8 cellular contexts compared by ENCODE assay signal in genomic region chr7:1473864-1474512, GRCh38. TPM values are rescaled to one million over a fixed set of nuclear protein-coding genes. Genes with fewer than 3 reads are reported as not detected.
DNase-seq lines count a peak whose midpoint lies in the region; ATAC-seq and TF ChIP-seq lines count a peak whose summit lies in the region.

No MANE protein-coding gene starts in this region.

- H3K27me3 ChIP-seq in PC-3 (ENCODE audit: low read length): no peaks in the 10 kb centered on the region

- TF ChIP-seq CTCF in PC-3 (conservative IDR thresholded peaks at IDR 0.05; ENCODE audit: low read depth, low read length) (peak; percentile 78), epithelial cell of proximal tubule (conservative IDR thresholded peaks at IDR 0.05; ENCODE audit: low read depth, low read length) (peak; percentile 73)

- ATAC-seq in PC-3 (peak; percentile 84), HG02610 (IDR thresholded peaks at IDR 0.05; ENCODE audit: unreplicated experiment) (no peak)

- H3K4me3 ChIP-seq in PC-3 (ENCODE audit: low read length) (no peak overlapping the region), epithelial cell of proximal tubule (ENCODE audit: low read depth, low read length) (no peak overlapping the region)

- H3K4me2 ChIP-seq in PC-3 (ENCODE audit: low read length): no peak overlapping the region

- no peaks in the 10 kb centered on the region for H3K9me3 ChIP-seq in PC-3 (ENCODE audit: low read length)

- no peak overlapping the region for H3K27ac ChIP-seq in PC-3 (ENCODE audit: low read length)

- H3K4me1 ChIP-seq in PC-3 (ENCODE audit: insufficient read depth, low read length): no peaks in the 10 kb centered on the region

- H3K79me2 ChIP-seq in PC-3 (ENCODE audit: low read length): no peaks in the 10 kb centered on the region

- peaks cover 11% of the 10 kb centered on the region; the same call in 1 of the 2 replicates for H3K36me3 ChIP-seq in PC-3 (ENCODE audit: low read depth, low read length)

- no peaks in the 10 kb centered on the region for H4K20me1 ChIP-seq in PC-3 (ENCODE audit: low read length)

- no peak overlapping the region for H3K9ac ChIP-seq in PC-3 (ENCODE audit: low read length)

- H3F3A ChIP-seq in PC-3 (ENCODE audit: low read length, unreplicated experiment): no peaks in the 10 kb centered on the region

- no TSS peak for BruUV-seq in PC-3 (replicated peaks; lab: Mats Ljungman, UMichigan)

- POLR2A ChIA-PET in PC-3 (lab: Charles Lee; ENCODE audit: unreplicated experiment): no interaction called here

- intact Hi-C loops in PC-3 (cut with micrococcal nuclease): loop anchor here (1.0 kb wide), 1 partner anchor 15 kb away; the partner anchor contains the start of gene MICALL2

- peak; percentile 94 for DNase-seq in GM03348 (ENCODE audit: low spot score)
- peak; percentile 29 to 66 for DNase-seq in Kasumi-1 (lab: John Stamatoyannopoulos, UW)
- DNase-seq in PC-3: peak; percentile 81
- DNase-seq in activated T-cell treated with anti-CD3 and anti-CD28 coated beads for 4 hours: peak; percentile 75
- DNase-seq in epithelial cell of proximal tubule (ENCODE audit: low read depth): no peak
- peak; percentile 84 for DNase-seq in myocyte (ENCODE audit: low read depth)
- peak; percentile 63 to 71 for DNase-seq in stimulated activated CD8-positive, alpha-beta memory T cell treated with anti-CD3 and anti-CD28 coated beads, Interleukin-7, amount 100 ng/mL, for 1 hour (ENCODE audit: low read depth in 2 of 2)

- no peaks in the 10 kb centered on the region for H3K9me2 ChIP-seq in PC-3 (replicated peaks; ENCODE audit: low read length)

- no peak overlapping the region for H2AFZ ChIP-seq in PC-3 (ENCODE audit: low read length)

- CTCF ChIA-PET in PC-3 (lab: Charles Lee): interaction anchor here (1.3 kb wide), 1 partner anchor 35 kb away, joined by 4 read pairs; no protein-coding TSS in a partner anchor

RNA-seq across cellular contexts. Expression of gene MICALL2, which starts 14.7 kb away (rescaled TPM):
- total RNA-seq in PC-3 (2014; rRNA removed) (52.8 and 72.6 TPM in 2 replicates), epithelial cell of proximal tubule (8.1 and 12.4 TPM in 2 replicates), myocyte (25.4 and 36.7 TPM in 2 replicates)
- 26.9 TPM for polyA plus RNA-seq in myocyte (2012)

RNA-seq across cellular contexts. Expression of gene INTS1, which starts 30.2 kb away (rescaled TPM):
- 62.9 and 92.6 TPM in 2 replicates for total RNA-seq in PC-3 (2014; rRNA removed)
- 88.2 and 90.1 TPM in 2 replicates for total RNA-seq in epithelial cell of proximal tubule
- total RNA-seq in myocyte: 52.7 and 58.5 TPM in 2 replicates
- 69.5 TPM for polyA plus RNA-seq in myocyte (2012)

RNA-seq across cellular contexts. Expression of gene MAFK, which starts 56.5 kb away (rescaled TPM):
- total RNA-seq in PC-3 (2014; rRNA removed): 61.6 and 83.3 TPM in 2 replicates
- total RNA-seq in epithelial cell of proximal tubule: 14.4 and 19.3 TPM in 2 replicates
- total RNA-seq in myocyte: 28.4 and 40.6 TPM in 2 replicates
- 30.1 TPM for polyA plus RNA-seq in myocyte (2012)
